1 cellular context compared by ENCODE assay signal in the genomic region with DNA sequence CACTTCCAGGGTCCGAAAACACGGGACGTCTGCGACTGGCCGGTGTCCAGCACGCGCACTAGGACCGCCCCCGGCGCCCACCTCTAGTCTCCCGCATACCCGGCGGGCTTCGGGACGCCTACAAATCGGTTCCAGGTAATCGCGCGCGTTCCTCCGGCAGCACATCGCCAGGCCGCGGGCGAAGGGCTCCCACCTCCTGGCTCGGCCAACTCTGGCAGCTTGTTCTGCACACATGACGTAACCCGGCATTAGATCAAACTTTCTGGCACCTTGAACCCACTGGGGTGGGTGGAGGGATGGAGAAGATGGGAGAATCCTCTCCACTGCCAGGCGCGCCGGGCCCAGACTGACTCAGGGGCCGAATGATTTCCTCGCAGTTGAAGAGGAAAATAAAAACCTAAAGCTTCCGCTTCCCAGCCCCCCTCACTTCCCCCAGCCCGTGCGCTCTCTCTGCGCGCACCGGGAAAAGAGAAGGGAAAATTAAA.
TF ChIP-seq lines count a peak whose summit lies in the region.

No MANE protein-coding gene starts in this region.

TF ChIP-seq in HEK293, 187 proteins besides CTCF, POLR2A, EP300 and RAD21 (continued from another document and continues in another):
- TF ChIP-seq, protein P1, sequence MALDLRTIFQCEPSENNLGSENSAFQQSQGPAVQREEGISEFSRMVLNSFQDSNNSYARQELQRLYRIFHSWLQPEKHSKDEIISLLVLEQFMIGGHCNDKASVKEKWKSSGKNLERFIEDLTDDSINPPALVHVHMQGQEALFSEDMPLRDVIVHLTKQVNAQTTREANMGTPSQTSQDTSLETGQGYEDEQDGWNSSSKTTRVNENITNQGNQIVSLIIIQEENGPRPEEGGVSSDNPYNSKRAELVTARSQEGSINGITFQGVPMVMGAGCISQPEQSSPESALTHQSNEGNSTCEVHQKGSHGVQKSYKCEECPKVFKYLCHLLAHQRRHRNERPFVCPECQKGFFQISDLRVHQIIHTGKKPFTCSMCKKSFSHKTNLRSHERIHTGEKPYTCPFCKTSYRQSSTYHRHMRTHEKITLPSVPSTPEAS (tag by site-specific recombination; IDR thresholded peaks at IDR 0.05): no peak
- TF ChIP-seq ZNF19 (tag by site-specific recombination; IDR thresholded peaks at IDR 0.05; ENCODE audit: low read depth) (no peak), ZNF514 (tag by site-specific recombination; IDR thresholded peaks at IDR 0.05) (no peak), ZNF664 (tag by site-specific recombination; IDR thresholded peaks at IDR 0.05) (no peak), ZNF354C (tag by site-specific recombination; IDR thresholded peaks at IDR 0.05; ENCODE audit: borderline replicate concordance, low read depth) (no peak), ZNF776 (tag by site-specific recombination; IDR thresholded peaks at IDR 0.05; ENCODE audit: borderline replicate concordance) (no peak), YY2 (tag by site-specific recombination; IDR thresholded peaks at IDR 0.05) (no peak), ZNF184 (tag by site-specific recombination; IDR thresholded peaks at IDR 0.05) (no peak), ZNF157 (tag by site-specific recombination; IDR thresholded peaks at IDR 0.05) (no peak), ZNF174 (tag by site-specific recombination; IDR thresholded peaks at IDR 0.05) (no peak), ZNF658 (tag by site-specific recombination; IDR thresholded peaks at IDR 0.05) (no peak), ZNF114 (tag by site-specific recombination; IDR thresholded peaks at IDR 0.05) (no peak), SP7 (tag by site-specific recombination; IDR thresholded peaks at IDR 0.05) (0 out of 2 replicates have a peak, but pooled peaks have one; percentile 22), KLF9 (tag by site-specific recombination; IDR thresholded peaks at IDR 0.05; ENCODE audit: low read depth) (no peak), ZBTB21 (tag by site-specific recombination; IDR thresholded peaks at IDR 0.05) (0 out of 2 replicates have a peak, but pooled peaks have one; percentile 34), ZNF24 (tag by site-specific recombination; IDR thresholded peaks at IDR 0.05) (0 out of 2 replicates have a peak, but pooled peaks have one; percentile 18), ZFP3 (tag by site-specific recombination; IDR thresholded peaks at IDR 0.05; ENCODE audit: low read depth) (no peak), ZFP37 (tag by site-specific recombination; IDR thresholded peaks at IDR 0.05) (no peak), GLIS1 (tag by site-specific recombination; IDR thresholded peaks at IDR 0.05) (no peak), ZBTB49 (tag by site-specific recombination; IDR thresholded peaks at IDR 0.05; ENCODE audit: low read depth) (no peak), ZNF132 (tag by site-specific recombination; IDR thresholded peaks at IDR 0.05; ENCODE audit: borderline replicate concordance) (no peak), ZNF785 (tag by site-specific recombination; IDR thresholded peaks at IDR 0.05) (no peak), ZNF549 (tag by site-specific recombination; IDR thresholded peaks at IDR 0.05) (no peak), ZNF600 (tag by site-specific recombination; IDR thresholded peaks at IDR 0.05) (peak; percentile 91), HOXD13 (CRISPR knock-in tag; IDR thresholded peaks at IDR 0.05; ENCODE audit: borderline replicate concordance) (no peak), ZNF211 (tag by site-specific recombination; IDR thresholded peaks at IDR 0.05; ENCODE audit: low read depth) (no peak), IKZF3 (tag by site-specific recombination; IDR thresholded peaks at IDR 0.05) (peak; percentile 40), ZBTB26 (tag by site-specific recombination; optimal IDR thresholded peaks at IDR 0.05) (peak; percentile 82), PRDM10 (tag by site-specific recombination; IDR thresholded peaks at IDR 0.05) (peak; percentile 44; the same call in 1 of the 2 replicates), ZSCAN16 (tag by site-specific recombination; IDR thresholded peaks at IDR 0.05) (no peak), ZNF529 (tag by site-specific recombination; IDR thresholded peaks at IDR 0.05; ENCODE audit: insufficient replicate concordance) (no peak), ZNF518A (tag by site-specific recombination; conservative IDR thresholded peaks at IDR 0.05; ENCODE audit: low read depth) (no peak), RBAK (tag by site-specific recombination; IDR thresholded peaks at IDR 0.05) (no peak), ZNF146 (tag by site-specific recombination; IDR thresholded peaks at IDR 0.05) (no peak), ZNF621 (tag by site-specific recombination; IDR thresholded peaks at IDR 0.05) (no peak), ZNF629 (tag by site-specific recombination; IDR thresholded peaks at IDR 0.05) (peak; percentile 82), PBX3 (CRISPR knock-in tag; IDR thresholded peaks at IDR 0.05) (no peak), ZNF202 (tag by site-specific recombination; IDR thresholded peaks at IDR 0.05; ENCODE audit: borderline replicate concordance) (no peak)
- TF ChIP-seq, protein P2, sequence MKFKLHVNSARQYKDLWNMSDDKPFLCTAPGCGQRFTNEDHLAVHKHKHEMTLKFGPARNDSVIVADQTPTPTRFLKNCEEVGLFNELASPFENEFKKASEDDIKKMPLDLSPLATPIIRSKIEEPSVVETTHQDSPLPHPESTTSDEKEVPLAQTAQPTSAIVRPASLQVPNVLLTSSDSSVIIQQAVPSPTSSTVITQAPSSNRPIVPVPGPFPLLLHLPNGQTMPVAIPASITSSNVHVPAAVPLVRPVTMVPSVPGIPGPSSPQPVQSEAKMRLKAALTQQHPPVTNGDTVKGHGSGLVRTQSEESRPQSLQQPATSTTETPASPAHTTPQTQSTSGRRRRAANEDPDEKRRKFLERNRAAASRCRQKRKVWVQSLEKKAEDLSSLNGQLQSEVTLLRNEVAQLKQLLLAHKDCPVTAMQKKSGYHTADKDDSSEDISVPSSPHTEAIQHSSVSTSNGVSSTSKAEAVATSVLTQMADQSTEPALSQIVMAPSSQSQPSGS (tag by site-specific recombination; IDR thresholded peaks at IDR 0.05; ENCODE audit: low read depth): peak; percentile 92
- TF ChIP-seq, protein P3, sequence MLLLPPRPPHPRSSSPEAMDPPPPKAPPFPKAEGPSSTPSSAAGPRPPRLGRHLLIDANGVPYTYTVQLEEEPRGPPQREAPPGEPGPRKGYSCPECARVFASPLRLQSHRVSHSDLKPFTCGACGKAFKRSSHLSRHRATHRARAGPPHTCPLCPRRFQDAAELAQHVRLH (tag by site-specific recombination; IDR thresholded peaks at IDR 0.05): no peak
